ENCODE assay signal across 21 cellular contexts in genomic region chr9:37942616-37943328, GRCh38. TPM values are rescaled to one million over a fixed set of nuclear protein-coding genes. Genes with fewer than 3 reads are reported as not detected.
DNase-seq lines count a peak whose midpoint lies in the region; ATAC-seq, FAIRE-seq and TF ChIP-seq lines count a peak whose summit lies in the region.
"Had no signal": no experiment of that assay in that cellular context is flagged by ENCODE, and none has a peak within 500 bp of the region (broad histone marks: within the 10 kb centered on the region; RNA-seq: fewer than 3 reads in every experiment).

No MANE protein-coding gene starts in this region.

- TF ChIP-seq EP300 in SK-N-SH (IDR thresholded peaks at IDR 0.05; ENCODE audit: borderline replicate concordance in 1 of 2, low read depth in 1 of 2, low read length in 1 of 2) = no peak

- no peak overlapping the region for H4K91ac ChIP-seq in mesenchymal stem cell (ENCODE audit: low read length)

- H3K79me2 ChIP-seq in SK-N-SH (ENCODE audit: insufficient read depth) = peaks cover 58% of the 10 kb centered on the region; the same call in 1 of the 2 replicates

- H3K18ac ChIP-seq in mesenchymal stem cell (ENCODE audit: low read depth in 1 of 2, low read length in 2 of 2) = peak overlapping the region in 1 of 2 experiments; percentile 80

- no peak overlapping the region for H3K14ac ChIP-seq in mesenchymal stem cell (ENCODE audit: low read length in 2 of 2)

- TF ChIP-seq RAD21 in SK-N-SH (IDR thresholded peaks at IDR 0.05; ENCODE audit: low read length) = no peak

- POLR2A ChIA-PET in SK-N-SH (lab: Yijun Ruan, JAX) = no interaction called here

- H4K20me1 ChIP-seq in SK-N-SH (ENCODE audit: insufficient read depth) = no peaks in the 10 kb centered on the region

- no peaks in the 10 kb centered on the region for H3K9me2 ChIP-seq in SK-N-SH

- H2AFZ ChIP-seq in SK-N-SH (ENCODE audit: low read depth) = no peak overlapping the region
- no peak overlapping the region for H2AFZ ChIP-seq in mesenchymal stem cell (ENCODE audit: low read depth, low read length)

- peaks cover 62% of the 10 kb centered on the region for H3F3A ChIP-seq in SK-N-SH (replicated peaks; ENCODE audit: insufficient read depth)

- no peak for DNase-seq in SK-N-SH
- no peak for DNase-seq in caudate nucleus (lab: John Stamatoyannopoulos, UW)
- DNase-seq in mesenchymal stem cell = no peak
- DNase-seq in urothelium cell line (ENCODE audit: low spot score) = no peak
- DNase-seq in NCI-H345 treated with DMSO at 0.1 percent for 48 hours (lab: John Stamatoyannopoulos, UW; ENCODE audit: unreplicated experiment) = no peak
- no peak for DNase-seq in SIG-M5 treated with dmso at 0.1 percent for 504 hours (lab: John Stamatoyannopoulos, UW; ENCODE audit: unreplicated experiment)
- DNase-seq: activated CD4-positive, alpha-beta T cell treated with anti-CD3 and anti-CD28 coated beads for 48 hours; activated naive CD4-positive, alpha-beta T cell treated with anti-CD3 and anti-CD28 coated beads, Interleukin-2, amount 10 ng/mL, durations not matched to agents 7 days and 5 days; effector CD4-positive, alpha-beta T cell; GDM1; NCI-H2029 treated with DMSO at 0.1 percent for 48 hours; NCI-H748 treated with DMSO at 0.1 percent for 48 hours; nephron progenitor cell; stimulated activated CD4-positive, alpha-beta T cell treated with anti-CD3 and anti-CD28 coated beads, Interleukin-2, amount 100 ng/mL, for 48 hours had no signal

- H3K4me1 ChIP-seq in SK-N-SH (ENCODE audit: control insufficient read depth in 1 of 2, insufficient read depth in 2 of 2, low read depth in 1 of 2, low read length in 1 of 2) (peaks cover 63 to 84% of the 10 kb centered on the region in 2 experiments), mesenchymal stem cell (ENCODE audit: control insufficient read depth, insufficient read depth, low read depth, low read length) (peaks cover 79% of the 10 kb centered on the region)

- no peak overlapping the region for H2BK120ac ChIP-seq in mesenchymal stem cell (ENCODE audit: low read depth, low read length)

- no peaks in the 10 kb centered on the region for H3K27me3 ChIP-seq in SK-N-SH (ENCODE audit: insufficient read depth)
- no peaks in the 10 kb centered on the region for H3K27me3 ChIP-seq in mesenchymal stem cell (ENCODE audit: control insufficient read depth in 1 of 2, insufficient read depth in 1 of 2, low read length in 2 of 2)
- H3K27me3 ChIP-seq: brain microvascular endothelial cell, right atrium auricular region, suprapubic skin had no signal

- no peak for TF ChIP-seq CTCF in SK-N-SH (IDR thresholded peaks at IDR 0.05)

- H3K23ac ChIP-seq in mesenchymal stem cell (ENCODE audit: low read length in 2 of 2) = no peak overlapping the region

- peaks cover 23% of the 10 kb centered on the region for H3K79me1 ChIP-seq in mesenchymal stem cell (replicated peaks; ENCODE audit: low read length, poor library complexity, severe bottlenecking)

- H3K4me2 ChIP-seq in SK-N-SH (peak overlapping the region; percentile 67), mesenchymal stem cell (ENCODE audit: low read length, poor library complexity, severe bottlenecking) (no peak overlapping the region)

- H3K4ac ChIP-seq in mesenchymal stem cell (ENCODE audit: low read depth in 1 of 2, low read length in 2 of 2) = no peak overlapping the region

- H3K27ac ChIP-seq in SK-N-SH (ENCODE audit: low read depth in 2 of 2, low read length in 1 of 2) = peak overlapping the region; percentile 88 to 100
- H3K27ac ChIP-seq in caudate nucleus (ENCODE audit: low read depth, low read length) = peak overlapping the region; percentile 39
- H3K27ac ChIP-seq in mesenchymal stem cell (ENCODE audit: low read length, poor library complexity, severe bottlenecking) = peak overlapping the region; percentile 93
- H3K27ac ChIP-seq: suprapubic skin had no signal

- 89% methylated on average over 11 of the region's 12 CpGs for WGBS in SK-N-SH (ENCODE audit: low lambda C conversion rate)
- WGBS in mesenchymal stem cell = 90% methylated on average over 9 of the region's 12 CpGs

- H2AK5ac ChIP-seq in mesenchymal stem cell (ENCODE audit: low read length, severe bottlenecking) = peak overlapping the region; percentile 62

- H3K9me3 ChIP-seq in SK-N-SH (no peaks in the 10 kb centered on the region), mesenchymal stem cell (ENCODE audit: control insufficient read depth, low read length) (no peaks in the 10 kb centered on the region)
- H3K9me3 ChIP-seq: right atrium auricular region, suprapubic skin had no signal

- peak overlapping the region; percentile 15 for H2BK15ac ChIP-seq in mesenchymal stem cell (ENCODE audit: low read depth, poor library complexity, severe bottlenecking)

- FAIRE-seq in urothelium cell line (lab: Jason Lieb, UNC) = peak; percentile 9
- FAIRE-seq: A204.1 had no signal

- peak overlapping the region; percentile 32; the same call in 1 of the 2 replicates for H3K9ac ChIP-seq in SK-N-SH
- H3K9ac ChIP-seq in mesenchymal stem cell (ENCODE audit: low read length) = no peak overlapping the region

- CTCF ChIA-PET in SK-N-SH (lab: Yijun Ruan, JAX) = interaction anchor here (1.2 to 2.5 kb wide), 2 partner anchors 29 to 46 kb away, joined by 3 to 15 read pairs; no protein-coding TSS in a partner anchor

- peaks cover 15 to 32% of the 10 kb centered on the region in 2 experiments for H3K36me3 ChIP-seq in SK-N-SH (replicated peaks in 1 of 2; ENCODE audit: control insufficient read depth in 1 of 2, insufficient read depth in 2 of 2, low read length in 1 of 2)
- H3K36me3 ChIP-seq in mesenchymal stem cell (ENCODE audit: control insufficient read depth in 1 of 2, insufficient read depth in 2 of 2, low read depth in 1 of 2, low read length in 2 of 2) = peaks cover 55 to 73% of the 10 kb centered on the region in 2 experiments

- no peak for ATAC-seq in SK-N-SH treated with all-trans-retinoic acid at 6 μM for 48 hours
- ATAC-seq in GM19455 (IDR thresholded peaks at IDR 0.05; ENCODE audit: unreplicated experiment) = no peak

- H2BK12ac ChIP-seq in mesenchymal stem cell (ENCODE audit: low read length in 2 of 2) = peak overlapping the region in 1 of 2 experiments; percentile 38

- peak overlapping the region; percentile 53 for H4K8ac ChIP-seq in mesenchymal stem cell (ENCODE audit: low read length)

- H2BK5ac ChIP-seq in mesenchymal stem cell (ENCODE audit: low read depth, low read length, poor library complexity, severe bottlenecking) = no peak overlapping the region

- H3K4me3 ChIP-seq in SK-N-SH (ENCODE audit: low read depth in 2 of 2, low read length in 1 of 2) = no peak overlapping the region
- no peak overlapping the region for H3K4me3 ChIP-seq in mesenchymal stem cell (ENCODE audit: insufficient read depth in 1 of 2, low read depth in 1 of 2, low read length in 2 of 2)
- H3K4me3 ChIP-seq: lung, right atrium auricular region, suprapubic skin had no signal

TF ChIP-seq in SK-N-SH, 30 proteins besides CTCF, POLR2A, EP300 and RAD21 (continues in another document):
- TF ChIP-seq IRF3 (IDR thresholded peaks at IDR 0.05; ENCODE audit: low read depth, low read length) = no peak
- no peak for TF ChIP-seq RFX5 (IDR thresholded peaks at IDR 0.05; ENCODE audit: low read length)
- no peak for TF ChIP-seq USF1 (IDR thresholded peaks at IDR 0.05; ENCODE audit: borderline replicate concordance, low read depth)
- TF ChIP-seq SIN3A (IDR thresholded peaks at IDR 0.05; ENCODE audit: borderline replicate concordance, low read depth, low read length) = no peak
- TF ChIP-seq TAF1 (IDR thresholded peaks at IDR 0.05; ENCODE audit: borderline replicate concordance, low read depth, low read length) = no peak

TF ChIP-seq in SK-N-SH treated with all-trans-retinoic acid at 6 μM for 48 hours, 23 proteins besides CTCF, POLR2A, EP300 and RAD21:
- TF ChIP-seq ISL1 (CRISPR knock-in tag; IDR thresholded peaks at IDR 0.05) = no peak
- TF ChIP-seq OSR1 (CRISPR knock-in tag; IDR thresholded peaks at IDR 0.05) = no peak
- no peak for TF ChIP-seq ARNTL (CRISPR knock-in tag; IDR thresholded peaks at IDR 0.05; ENCODE audit: borderline replicate concordance, low read depth)
- no peak for TF ChIP-seq TCF4 (CRISPR knock-in tag; IDR thresholded peaks at IDR 0.05; ENCODE audit: borderline replicate concordance)
- TF ChIP-seq ZFP30 (CRISPR knock-in tag; IDR thresholded peaks at IDR 0.05) = no peak
- TF ChIP-seq PPARA (CRISPR knock-in tag; IDR thresholded peaks at IDR 0.05; ENCODE audit: borderline replicate concordance) = no peak
- no peak for TF ChIP-seq ZC3H10 (CRISPR knock-in tag; IDR thresholded peaks at IDR 0.05)
TF ChIP-seq in SK-N-SH treated with all-trans-retinoic acid at 6 μM for 48 hours: peak in this region for 0.

RNA-seq across cellular contexts. Expression of gene SLC25A51, which starts 38.8 kb away (rescaled TPM):
- polyA plus RNA-seq in SK-N-SH (2012; rRNA removed) = 13.3 and 14.9 TPM in 2 replicates
- 13.0 and 16.1 TPM in 2 replicates for polyA plus RNA-seq in SK-N-SH (2012; cell fraction: cytosol; rRNA removed)
- polyA plus RNA-seq in SK-N-SH (2012; cell fraction: nucleus; rRNA removed) = 15.7 and 22.1 TPM in 2 replicates
- polyA plus RNA-seq in mesenchymal stem cell (2013, experiment 1 of 2) = 25.1 TPM
- 24.0 TPM for polyA plus RNA-seq in mesenchymal stem cell (2013, experiment 2 of 2)

Comparison
In these comparisons a context has a peak if more than half of its experiments do, and no peak if none do; other contexts are left out.
1. H3K27ac ChIP-seq: peak in every context shown above with its lines; median percentile 94 in SK-N-SH; 93 in mesenchymal stem cell; 39 in caudate nucleus.